20 cellular contexts compared by ENCODE assay signal in genomic region chr4:165009493-165010227, GRCh38. TPM values are rescaled to one million over a fixed set of nuclear protein-coding genes. Genes with fewer than 3 reads are reported as not detected.
DNase-seq lines count a peak whose midpoint lies in the region; ATAC-seq and TF ChIP-seq lines count a peak whose summit lies in the region.
"Had no signal": no experiment of that assay in that cellular context is flagged by ENCODE, and none has a peak within 500 bp of the region (broad histone marks: within the 10 kb centered on the region; RNA-seq: fewer than 3 reads in every experiment).

No MANE protein-coding gene starts in this region.

- H3K4me1 ChIP-seq in stomach, result no peaks in the 10 kb centered on the region
- H3K4me1 ChIP-seq: BLaER1, neural progenitor cell had no signal

- POLR2A ChIA-PET in activated CD4-positive, alpha-beta memory T cell treated with anti-CD3 and anti-CD28 coated beads, Interleukin-2, amount 10 ng/mL, durations not matched to agents 7 days and 5 days (lab: Charles Lee), result no interaction called here

- H3K27ac ChIP-seq in stomach, result no peak overlapping the region
- H3K27ac ChIP-seq: BLaER1, neural progenitor cell had no signal

- peak; percentile 42 for DNase-seq in activated CD4-positive, alpha-beta memory T cell treated with anti-CD3 and anti-CD28 coated beads, Interleukin-2, amount 10 ng/mL, durations not matched to agents 7 days and 5 days
- DNase-seq in NCI-H2196 treated with DMSO at 0.1 percent for 48 hours (lab: John Stamatoyannopoulos, UW; ENCODE audit: unreplicated experiment), result no peak
- DNase-seq in cortex of kidney (lab: John Stamatoyannopoulos, UW), result no peak
- DNase-seq in NCI-H69 (lab: John Stamatoyannopoulos, UW), result no peak
- no peak for DNase-seq in stomach
- DNase-seq: effector CD8-positive, alpha-beta T cell; EL; NCI-H1092; OCI-M1; stimulated activated naive CD4-positive, alpha-beta T cell treated with Interleukin-2 at 50 U/mL for 16 hours had no signal

- intact Hi-C loops in stomach (cut with DNase I; ENCODE audit: low total_unique reads), result no loop called here

- TF ChIP-seq EP300 in stomach (IDR thresholded peaks at IDR 0.05), result no peak

- no peaks in the 10 kb centered on the region for H3K9me3 ChIP-seq in stomach
- H3K9me3 ChIP-seq: BLaER1 had no signal

- TF ChIP-seq CTCF in stomach (IDR thresholded peaks at IDR 0.05), result no peak

- no peak overlapping the region for H3K27ac Mint-ChIP-seq in activated CD4-positive, alpha-beta memory T cell treated with anti-CD3 and anti-CD28 coated beads, Interleukin-2, amount 10 ng/mL, durations not matched to agents 7 days and 5 days
- H3K27ac Mint-ChIP-seq: neural progenitor cell, WTC11 had no signal

- H3K9me3 Mint-ChIP-seq in activated CD4-positive, alpha-beta memory T cell treated with anti-CD3 and anti-CD28 coated beads, Interleukin-2, amount 10 ng/mL, durations not matched to agents 7 days and 5 days, result no peaks in the 10 kb centered on the region
- H3K9me3 Mint-ChIP-seq: WTC11 had no signal

- H3K27me3 Mint-ChIP-seq in activated CD4-positive, alpha-beta memory T cell treated with anti-CD3 and anti-CD28 coated beads, Interleukin-2, amount 10 ng/mL, durations not matched to agents 7 days and 5 days, result peaks cover 44% of the 10 kb centered on the region

- H3K27me3 ChIP-seq in stomach, result no peaks in the 10 kb centered on the region
- H3K27me3 ChIP-seq: BLaER1, neural progenitor cell had no signal

- no peaks in the 10 kb centered on the region for H3K36me3 ChIP-seq in stomach
- H3K36me3 ChIP-seq: BLaER1, neural progenitor cell had no signal

- ATAC-seq in GM18499 (IDR thresholded peaks at IDR 0.05; ENCODE audit: insufficient read depth, unreplicated experiment) (peak; percentile 94), GM19043 (IDR thresholded peaks at IDR 0.05; ENCODE audit: low read depth, unreplicated experiment) (peak; percentile 47), HG03103 (IDR thresholded peaks at IDR 0.05; ENCODE audit: low read depth, unreplicated experiment) (peak; percentile 64)
- ATAC-seq: sciatic nerve, WTC11 had no signal

- no peaks in the 10 kb centered on the region for H3K36me3 Mint-ChIP-seq in activated CD4-positive, alpha-beta memory T cell treated with anti-CD3 and anti-CD28 coated beads, Interleukin-2, amount 10 ng/mL, durations not matched to agents 7 days and 5 days (ENCODE audit: low read depth)
- H3K36me3 Mint-ChIP-seq: neural progenitor cell, WTC11 had no signal

- CTCF ChIA-PET in activated CD4-positive, alpha-beta memory T cell treated with anti-CD3 and anti-CD28 coated beads, Interleukin-2, amount 10 ng/mL, durations not matched to agents 7 days and 5 days (lab: Charles Lee), result interaction anchor here (1.0 kb wide), 1 partner anchor 33 kb away, joined by 3 read pairs; no protein-coding TSS in a partner anchor

- TF ChIP-seq POLR2A in stomach (IDR thresholded peaks at IDR 0.05), result no peak

- 64 to 70% (median 65%) methylated on average over 5 of the region's 5 CpGs for WGBS in stomach, 5 donors

- no peak overlapping the region for H3K4me3 ChIP-seq in stomach
- H3K4me3 ChIP-seq: BLaER1, neural progenitor cell had no signal

- H3K4me1 Mint-ChIP-seq in activated CD4-positive, alpha-beta memory T cell treated with anti-CD3 and anti-CD28 coated beads, Interleukin-2, amount 10 ng/mL, durations not matched to agents 7 days and 5 days, result peaks cover 14% of the 10 kb centered on the region
- H3K4me1 Mint-ChIP-seq: WTC11 had no signal

- H3K4me3 Mint-ChIP-seq in activated CD4-positive, alpha-beta memory T cell treated with anti-CD3 and anti-CD28 coated beads, Interleukin-2, amount 10 ng/mL, durations not matched to agents 7 days and 5 days, result no peak overlapping the region
- H3K4me3 Mint-ChIP-seq: neural progenitor cell, WTC11 had no signal

RNA-seq across cellular contexts. Expression of gene TRIM60, which starts 22.1 kb away (rescaled TPM):
- total RNA-seq in activated CD4-positive, alpha-beta memory T cell treated with anti-CD3 and anti-CD28 coated beads, Interleukin-2, amount 10 ng/mL, durations not matched to agents 7 days and 5 days, result not detected
- total RNA-seq in stomach, result not detected
- polyA plus RNA-seq in stomach, result not detected
- total RNA-seq: bronchial epithelial cell, liver, sciatic nerve, WTC11 had no signal
- polyA plus RNA-seq: liver had no signal

RNA-seq across cellular contexts. Expression of gene TRIM61, which starts 32.2 kb away (rescaled TPM):
- total RNA-seq in activated CD4-positive, alpha-beta memory T cell treated with anti-CD3 and anti-CD28 coated beads, Interleukin-2, amount 10 ng/mL, durations not matched to agents 7 days and 5 days, result 1 to 10 TPM; 1.0 to 1.1 TPM
- 1 to 10 TPM in 1 of 5 donors, under 1 TPM in 1, not detected in 3; 0.73 to 3.6 TPM for total RNA-seq in stomach
- polyA plus RNA-seq in stomach, result under 1 TPM; 0.25 to 0.61 (median 0.50) TPM

RNA-seq across cellular contexts. Expression of gene TRIM75, which starts 44.0 kb away (rescaled TPM):
- not detected for total RNA-seq in activated CD4-positive, alpha-beta memory T cell treated with anti-CD3 and anti-CD28 coated beads, Interleukin-2, amount 10 ng/mL, durations not matched to agents 7 days and 5 days
- total RNA-seq in stomach, result not detected
- not detected for polyA plus RNA-seq in stomach
- total RNA-seq: bronchial epithelial cell, fibroblast of villous mesenchyme, liver, sciatic nerve, WTC11 had no signal
- polyA plus RNA-seq: liver had no signal
